1 cellular context compared by ENCODE assay signal in the genomic region with DNA sequence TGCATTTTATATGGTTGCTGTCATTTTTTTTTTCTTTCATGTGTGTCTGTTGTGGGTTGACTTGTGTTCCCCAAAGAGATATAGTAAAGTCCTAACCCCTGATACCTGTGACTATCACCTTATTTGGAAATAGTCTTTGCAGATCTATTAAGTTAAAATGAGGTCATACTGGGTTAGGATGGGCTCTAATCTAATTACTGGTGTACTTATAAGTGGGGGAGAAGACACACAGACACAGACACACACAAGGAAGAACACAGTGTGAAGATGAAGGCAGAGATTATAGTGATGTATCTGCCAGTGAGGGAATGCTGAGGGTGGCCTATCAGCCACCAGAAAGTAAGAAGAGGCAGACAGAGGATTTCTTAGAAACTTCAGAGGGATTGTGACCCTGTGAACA.
TF ChIP-seq lines count a peak whose summit lies in the region.

No MANE protein-coding gene starts in this region.

TF ChIP-seq in SK-N-SH treated with all-trans-retinoic acid at 6 μM for 48 hours, 23 proteins besides CTCF, POLR2A, EP300 and RAD21 (continued from another document):
- TF ChIP-seq CREB5 (CRISPR knock-in tag; IDR thresholded peaks at IDR 0.05; ENCODE audit: low read depth): no peak
